Comparison of ENCODE assay signal across 18 cellular contexts in the genomic region with DNA sequence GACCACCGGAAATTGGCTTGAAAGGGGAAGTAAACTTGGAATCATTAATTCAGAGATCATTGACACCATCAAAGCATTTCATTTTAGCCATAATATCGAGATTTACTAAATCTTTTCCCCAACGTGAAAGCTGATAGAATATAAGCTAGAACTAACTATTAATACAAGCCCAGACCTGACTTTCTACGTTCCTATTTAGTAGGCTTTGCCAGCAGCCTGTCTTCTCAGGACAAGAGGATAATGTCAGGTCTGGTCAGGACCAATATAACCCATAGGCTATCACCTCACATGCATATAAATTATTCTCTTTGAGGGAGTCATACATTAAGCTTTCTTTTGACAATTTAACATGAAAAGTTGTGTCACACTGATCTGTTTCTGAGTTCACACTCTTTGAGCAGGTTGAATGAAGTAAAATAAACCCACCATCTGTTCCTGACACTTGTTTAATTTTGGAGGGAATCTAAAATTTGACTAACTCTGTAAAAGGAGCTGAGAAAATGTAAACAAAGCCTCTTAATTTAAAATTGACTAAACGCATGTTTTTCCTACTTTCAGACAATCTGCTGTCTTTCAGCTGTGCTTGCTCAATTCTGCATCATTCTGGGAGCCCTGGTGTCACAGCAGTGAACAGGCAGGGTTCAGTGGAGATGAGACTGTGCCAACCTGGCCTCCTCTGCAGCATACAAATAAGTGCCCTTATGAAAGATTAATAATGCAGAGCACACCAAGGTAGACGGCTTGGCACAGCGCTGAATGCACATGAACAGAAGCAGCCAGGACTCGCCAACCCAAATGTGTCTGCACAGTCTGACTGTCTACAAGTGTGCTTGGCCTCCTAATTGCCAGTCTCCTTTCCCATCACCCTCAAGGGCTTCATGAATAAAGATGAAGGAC.
A peak's percentile ranks its signal among the peaks of the same experiment; 100 is the strongest.
DNase-seq lines count a peak whose midpoint lies in the region; FAIRE-seq and TF ChIP-seq lines count a peak whose summit lies in the region.
"Had no signal": no experiment of that assay in that cellular context is flagged by ENCODE, and none has a peak within 500 bp of the region (broad histone marks: within the 10 kb centered on the region; RNA-seq: fewer than 3 reads in every experiment).

No MANE protein-coding gene starts in this region.

- H3K36me3 ChIP-seq in vagina: no peaks in the 10 kb centered on the region
- H3K36me3 ChIP-seq: lower lobe of right lung, uterus had no signal

- H3K9me3 ChIP-seq in vagina: no peaks in the 10 kb centered on the region
- H3K9me3 ChIP-seq: uterus had no signal

- TF ChIP-seq CTCF in vagina (IDR thresholded peaks at IDR 0.05) (no peak), D721Med (IDR thresholded peaks at IDR 0.05; ENCODE audit: insufficient read depth, missing control alignments) (no peak)

- no peak for TF ChIP-seq POLR2A in vagina (IDR thresholded peaks at IDR 0.05)

- no peak overlapping the region for H3K27ac ChIP-seq in vagina
- H3K27ac ChIP-seq: lower lobe of right lung, uterus had no signal

- peak; percentile 18 for DNase-seq in NCI-H345 (lab: John Stamatoyannopoulos, UW)
- DNase-seq in NCI-H345 treated with DMSO at 0.1 percent for 48 hours (lab: John Stamatoyannopoulos, UW; ENCODE audit: unreplicated experiment): no peak
- DNase-seq in amygdala (lab: John Stamatoyannopoulos, UW): peak in 48 of 56 donors; percentile 8 to 91 (median 55)
- peak; percentile 42 to 82 for DNase-seq in hippocampal formation (lab: John Stamatoyannopoulos, UW)
- peak; percentile 71 for DNase-seq in superior temporal gyrus (ENCODE audit: extremely low spot score)
- no peak for DNase-seq in vagina (ENCODE audit: extremely low spot score in 2 of 2)
- no peak for DNase-seq in SIG-M5 (lab: John Stamatoyannopoulos, UW)
- DNase-seq in D721Med (ENCODE audit: insufficient read length, low spot score): no peak
- DNase-seq: 8988T; activated CD8-positive, alpha-beta memory T cell treated with anti-CD3 and anti-CD28 coated beads for 24 hours; activated T-cell treated with anti-CD3 and anti-CD28 coated beads, Interleukin-2, amount 50 U/mL, for 4 hours; Caco-2; Karpas-422; kidney; lower lobe of right lung; stimulated activated CD4-positive, alpha-beta T cell treated with anti-CD3 and anti-CD28 coated beads, Interleukin-15, amount 100 ng/mL, for 24 hours; uterus had no signal

- H3K4me3 ChIP-seq in vagina: no peak overlapping the region
- H3K4me3 ChIP-seq: lower lobe of right lung, uterus had no signal

- H3K4me1 ChIP-seq in vagina: no peaks in the 10 kb centered on the region
- H3K4me1 ChIP-seq: Caco-2, lower lobe of right lung, uterus had no signal

- intact Hi-C loops in vagina (cut with DNase I): no loop called here

- FAIRE-seq in D721Med (lab: Jason Lieb, UNC): no peak
- FAIRE-seq: GM18507, kidney had no signal

- no peaks in the 10 kb centered on the region for H3K27me3 ChIP-seq in vagina
- H3K27me3 ChIP-seq: uterus had no signal

Comparison
In these comparisons a context has a peak if more than half of its experiments do, and no peak if none do; other contexts are left out.
1. DNase-seq: peak in NCI-H345 (single experiment), amygdala (48 of 56), hippocampal formation (2 of 2) and superior temporal gyrus (single experiment); none in NCI-H345 treated with DMSO at 0.1 percent for 48 hours (single experiment), vagina (0 of 2), SIG-M5 (single experiment) and D721Med (single experiment).